1 cellular context compared by ENCODE assay signal in the genomic region with DNA sequence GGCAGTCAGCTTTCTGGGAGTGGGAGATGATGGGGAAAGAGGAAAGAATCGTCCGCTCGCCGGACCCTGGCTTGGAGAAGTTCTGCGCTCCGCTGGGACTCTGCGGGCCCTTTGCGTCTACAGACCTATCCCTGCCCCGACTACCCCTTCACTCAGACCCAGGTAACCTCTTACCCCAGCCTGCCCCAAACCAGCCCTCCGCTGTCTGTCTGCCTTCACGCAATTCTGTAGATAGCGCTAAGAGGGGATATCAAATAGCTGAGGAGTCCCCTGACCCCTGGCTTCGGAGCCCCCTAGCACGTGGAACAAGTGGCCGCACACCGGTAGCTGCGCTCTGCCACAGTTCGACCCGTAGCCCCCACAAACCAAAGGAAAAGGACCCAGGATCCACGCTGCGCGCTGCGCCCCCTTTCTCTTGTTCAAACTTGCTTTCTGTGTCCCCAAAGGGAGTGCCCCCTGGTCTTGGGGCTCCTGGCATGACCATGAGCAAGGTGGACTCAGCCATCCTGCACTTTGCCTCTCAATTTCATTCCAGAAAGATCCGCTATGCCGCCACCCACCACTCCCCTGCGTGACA.
TF ChIP-seq lines count a peak whose summit lies in the region.

No MANE protein-coding gene starts in this region.

TF ChIP-seq in GM23338, 12 proteins besides CTCF, POLR2A, EP300 and RAD21:
- TF ChIP-seq EZH2 (IDR thresholded peaks at IDR 0.05; ENCODE audit: low read depth, unreplicated experiment) (peak; percentile 62), JUNB (IDR thresholded peaks at IDR 0.05; ENCODE audit: unreplicated experiment) (no peak), EZH2phosphoT487 (IDR thresholded peaks at IDR 0.05; ENCODE audit: unreplicated experiment) (no peak), STAT1 (IDR thresholded peaks at IDR 0.05; ENCODE audit: unreplicated experiment) (no peak), CREB1 (CRISPR knock-in tag; IDR thresholded peaks at IDR 0.05; ENCODE audit: low read depth) (no peak), NANOG (IDR thresholded peaks at IDR 0.05; ENCODE audit: borderline replicate concordance) (no peak)
- TF ChIP-seq, protein P1, sequence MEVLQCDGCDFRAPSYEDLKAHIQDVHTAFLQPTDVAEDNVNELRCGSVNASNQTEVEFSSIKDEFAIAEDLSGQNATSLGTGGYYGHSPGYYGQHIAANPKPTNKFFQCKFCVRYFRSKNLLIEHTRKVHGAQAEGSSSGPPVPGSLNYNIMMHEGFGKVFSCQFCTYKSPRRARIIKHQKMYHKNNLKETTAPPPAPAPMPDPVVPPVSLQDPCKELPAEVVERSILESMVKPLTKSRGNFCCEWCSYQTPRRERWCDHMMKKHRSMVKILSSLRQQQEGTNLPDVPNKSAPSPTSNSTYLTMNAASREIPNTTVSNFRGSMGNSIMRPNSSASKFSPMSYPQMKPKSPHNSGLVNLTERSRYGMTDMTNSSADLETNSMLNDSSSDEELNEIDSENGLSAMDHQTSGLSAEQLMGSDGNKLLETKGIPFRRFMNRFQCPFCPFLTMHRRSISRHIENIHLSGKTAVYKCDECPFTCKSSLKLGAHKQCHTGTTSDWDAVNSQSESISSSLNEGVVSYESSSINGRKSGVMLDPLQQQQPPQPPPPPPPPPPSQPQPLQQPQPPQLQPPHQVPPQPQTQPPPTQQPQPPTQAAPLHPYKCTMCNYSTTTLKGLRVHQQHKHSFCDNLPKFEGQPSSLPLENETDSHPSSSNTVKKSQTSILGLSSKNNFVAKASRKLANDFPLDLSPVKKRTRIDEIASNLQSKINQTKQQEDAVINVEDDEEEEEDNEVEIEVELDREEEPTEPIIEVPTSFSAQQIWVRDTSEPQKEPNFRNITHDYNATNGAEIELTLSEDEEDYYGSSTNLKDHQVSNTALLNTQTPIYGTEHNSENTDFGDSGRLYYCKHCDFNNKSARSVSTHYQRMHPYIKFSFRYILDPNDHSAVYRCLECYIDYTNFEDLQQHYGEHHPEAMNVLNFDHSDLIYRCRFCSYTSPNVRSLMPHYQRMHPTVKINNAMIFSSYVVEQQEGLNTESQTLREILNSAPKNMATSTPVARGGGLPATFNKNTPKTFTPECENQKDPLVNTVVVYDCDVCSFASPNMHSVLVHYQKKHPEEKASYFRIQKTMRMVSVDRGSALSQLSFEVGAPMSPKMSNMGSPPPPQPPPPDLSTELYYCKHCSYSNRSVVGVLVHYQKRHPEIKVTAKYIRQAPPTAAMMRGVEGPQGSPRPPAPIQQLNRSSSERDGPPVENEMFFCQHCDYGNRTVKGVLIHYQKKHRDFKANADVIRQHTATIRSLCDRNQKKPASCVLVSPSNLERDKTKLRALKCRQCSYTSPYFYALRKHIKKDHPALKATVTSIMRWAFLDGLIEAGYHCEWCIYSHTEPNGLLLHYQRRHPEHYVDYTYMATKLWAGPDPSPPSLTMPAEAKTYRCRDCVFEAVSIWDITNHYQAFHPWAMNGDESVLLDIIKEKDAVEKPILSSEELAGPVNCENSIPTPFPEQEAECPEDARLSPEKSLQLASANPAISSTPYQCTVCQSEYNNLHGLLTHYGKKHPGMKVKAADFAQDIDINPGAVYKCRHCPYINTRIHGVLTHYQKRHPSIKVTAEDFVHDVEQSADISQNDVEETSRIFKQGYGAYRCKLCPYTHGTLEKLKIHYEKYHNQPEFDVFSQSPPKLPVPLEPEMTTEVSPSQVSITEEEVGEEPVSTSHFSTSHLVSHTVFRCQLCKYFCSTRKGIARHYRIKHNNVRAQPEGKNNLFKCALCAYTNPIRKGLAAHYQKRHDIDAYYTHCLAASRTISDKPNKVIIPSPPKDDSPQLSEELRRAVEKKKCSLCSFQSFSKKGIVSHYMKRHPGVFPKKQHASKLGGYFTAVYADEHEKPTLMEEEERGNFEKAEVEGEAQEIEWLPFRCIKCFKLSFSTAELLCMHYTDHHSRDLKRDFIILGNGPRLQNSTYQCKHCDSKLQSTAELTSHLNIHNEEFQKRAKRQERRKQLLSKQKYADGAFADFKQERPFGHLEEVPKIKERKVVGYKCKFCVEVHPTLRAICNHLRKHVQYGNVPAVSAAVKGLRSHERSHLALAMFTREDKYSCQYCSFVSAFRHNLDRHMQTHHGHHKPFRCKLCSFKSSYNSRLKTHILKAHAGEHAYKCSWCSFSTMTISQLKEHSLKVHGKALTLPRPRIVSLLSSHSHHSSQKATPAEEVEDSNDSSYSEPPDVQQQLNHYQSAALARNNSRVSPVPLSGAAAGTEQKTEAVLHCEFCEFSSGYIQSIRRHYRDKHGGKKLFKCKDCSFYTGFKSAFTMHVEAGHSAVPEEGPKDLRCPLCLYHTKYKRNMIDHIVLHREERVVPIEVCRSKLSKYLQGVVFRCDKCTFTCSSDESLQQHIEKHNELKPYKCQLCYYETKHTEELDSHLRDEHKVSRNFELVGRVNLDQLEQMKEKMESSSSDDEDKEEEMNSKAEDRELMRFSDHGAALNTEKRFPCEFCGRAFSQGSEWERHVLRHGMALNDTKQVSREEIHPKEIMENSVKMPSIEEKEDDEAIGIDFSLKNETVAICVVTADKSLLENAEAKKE (CRISPR knock-in tag; IDR thresholded peaks at IDR 0.05), result no peak
- TF ChIP-seq, protein P2, sequence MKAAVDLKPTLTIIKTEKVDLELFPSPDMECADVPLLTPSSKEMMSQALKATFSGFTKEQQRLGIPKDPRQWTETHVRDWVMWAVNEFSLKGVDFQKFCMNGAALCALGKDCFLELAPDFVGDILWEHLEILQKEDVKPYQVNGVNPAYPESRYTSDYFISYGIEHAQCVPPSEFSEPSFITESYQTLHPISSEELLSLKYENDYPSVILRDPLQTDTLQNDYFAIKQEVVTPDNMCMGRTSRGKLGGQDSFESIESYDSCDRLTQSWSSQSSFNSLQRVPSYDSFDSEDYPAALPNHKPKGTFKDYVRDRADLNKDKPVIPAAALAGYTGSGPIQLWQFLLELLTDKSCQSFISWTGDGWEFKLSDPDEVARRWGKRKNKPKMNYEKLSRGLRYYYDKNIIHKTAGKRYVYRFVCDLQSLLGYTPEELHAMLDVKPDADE (IDR thresholded peaks at IDR 0.05), result no peak
